ENCODE assay signal across 8 cellular contexts in genomic region chr16:11361751-11362742, GRCh38. TPM values are rescaled to one million over a fixed set of nuclear protein-coding genes. Genes with fewer than 3 reads are reported as not detected.
DNase-seq lines count a peak whose midpoint lies in the region; ATAC-seq and TF ChIP-seq lines count a peak whose summit lies in the region.

No MANE protein-coding gene starts in this region.

- no peaks in the 10 kb centered on the region for H3K9me3 ChIP-seq in Karpas-422 (ENCODE audit: low read length)
- no peaks in the 10 kb centered on the region for H3K9me3 ChIP-seq in esophagus muscularis mucosa
- no peaks in the 10 kb centered on the region for H3K9me3 ChIP-seq in transverse colon

- H3K27me3 Mint-ChIP-seq in activated naive CD4-positive, alpha-beta T cell treated with anti-CD3 and anti-CD28 coated beads for 36 hours (ENCODE audit: low read depth): no peaks in the 10 kb centered on the region
- no peaks in the 10 kb centered on the region for H3K27me3 Mint-ChIP-seq in stimulated activated naive B cell treated with anti-CD40 and anti-IgM and Interleukin-4, amounts not matched to agents 10 μg/mL and 1 μg/mL and 100 μg/mL, for 72 hours

- H3K4me3 ChIP-seq in Karpas-422 (ENCODE audit: low read length) (peak overlapping the region; percentile 40), esophagus muscularis mucosa (no peak overlapping the region), transverse colon (no peak overlapping the region)

- peak; percentile 18 to 26 for ATAC-seq in activated CD4-positive, CD25-positive, alpha-beta regulatory T cell treated with anti-CD3 and anti-CD28 coated beads, Interleukin-2, amount 50 U/mL, for 24 hours
- ATAC-seq in stimulated activated naive B cell treated with anti-CD40 and anti-IgM and Interleukin-4, amounts not matched to agents 10 μg/mL and 1 μg/mL and 100 μg/mL, for 72 hours (replicated peaks): peak; percentile 59 to 65
- ATAC-seq in GM18505 (IDR thresholded peaks at IDR 0.05; ENCODE audit: unreplicated experiment): no peak

- H3K4me1 ChIP-seq in Karpas-422 (ENCODE audit: low read length): peaks cover 15% of the 10 kb centered on the region
- peaks cover 14 to 29% (median 24%) of the 10 kb centered on the region in 4 donors for H3K4me1 ChIP-seq in esophagus muscularis mucosa
- peaks cover 0 to 7% (median 2%) of the 10 kb centered on the region in 4 donors for H3K4me1 ChIP-seq in transverse colon

- peak overlapping the region; percentile 58 for H3K4me2 ChIP-seq in Karpas-422 (ENCODE audit: low read depth, low read length, poor library complexity, severe bottlenecking)

- no peak for DNase-seq in activated CD4-positive, CD25-positive, alpha-beta regulatory T cell (lab: John Stamatoyannopoulos, UW)
- peak; percentile 65 for DNase-seq in Karpas-422
- peak; percentile 76 for DNase-seq in activated naive CD4-positive, alpha-beta T cell treated with anti-CD3 and anti-CD28 coated beads for 36 hours
- peak; percentile 59 for DNase-seq in stimulated activated naive B cell treated with anti-CD40 and anti-IgM and Interleukin-4, amounts not matched to agents 10 μg/mL and 1 μg/mL and 100 μg/mL, for 72 hours
- DNase-seq in esophagus muscularis mucosa (ENCODE audit: extremely low spot score): no peak
- DNase-seq in transverse colon: no peak

- H3K27ac ChIP-seq in Karpas-422 (ENCODE audit: low read length) (no peak overlapping the region), esophagus muscularis mucosa (replicated peaks in 1 of 4) (no peak overlapping the region), transverse colon (no peak overlapping the region)

- peak overlapping the region; percentile 48 for H3K4me3 Mint-ChIP-seq in activated naive CD4-positive, alpha-beta T cell treated with anti-CD3 and anti-CD28 coated beads for 36 hours
- H3K4me3 Mint-ChIP-seq in stimulated activated naive B cell treated with anti-CD40 and anti-IgM and Interleukin-4, amounts not matched to agents 10 μg/mL and 1 μg/mL and 100 μg/mL, for 72 hours: peak overlapping the region; percentile 60 to 80

- TF ChIP-seq POLR2A in esophagus muscularis mucosa (IDR thresholded peaks at IDR 0.05; ENCODE audit: low read depth) (no peak), transverse colon (IDR thresholded peaks at IDR 0.05) (no peak), GM18505 (IDR thresholded peaks at IDR 0.05; ENCODE audit: borderline replicate concordance, extremely low read depth, insufficient read depth, insufficient read length) (no peak)

- H3K9ac ChIP-seq in Karpas-422 (ENCODE audit: low read length): peak overlapping the region; percentile 14; the same call in 1 of the 2 replicates

- H4K20me1 ChIP-seq in Karpas-422 (ENCODE audit: insufficient read depth, low read depth, low read length): no peaks in the 10 kb centered on the region; the same call in 1 of the 2 replicates

- no peaks in the 10 kb centered on the region for H3K9me2 ChIP-seq in Karpas-422 (replicated peaks; ENCODE audit: insufficient read depth, low read length)

- peak overlapping the region; percentile 21 for H3K27ac Mint-ChIP-seq in activated naive CD4-positive, alpha-beta T cell treated with anti-CD3 and anti-CD28 coated beads for 36 hours
- H3K27ac Mint-ChIP-seq in stimulated activated naive B cell treated with anti-CD40 and anti-IgM and Interleukin-4, amounts not matched to agents 10 μg/mL and 1 μg/mL and 100 μg/mL, for 72 hours: peak overlapping the region; percentile 94

- H3K4me1 Mint-ChIP-seq in activated naive CD4-positive, alpha-beta T cell treated with anti-CD3 and anti-CD28 coated beads for 36 hours (ENCODE audit: low read depth): peaks cover 51% of the 10 kb centered on the region
- peaks cover 46 to 81% of the 10 kb centered on the region in 2 donors for H3K4me1 Mint-ChIP-seq in stimulated activated naive B cell treated with anti-CD40 and anti-IgM and Interleukin-4, amounts not matched to agents 10 μg/mL and 1 μg/mL and 100 μg/mL, for 72 hours

- H3K79me2 ChIP-seq in Karpas-422 (ENCODE audit: low read length): no peaks in the 10 kb centered on the region

- WGBS in esophagus muscularis mucosa: 77% methylated on average over 15 of the region's 17 CpGs
- WGBS in transverse colon (ENCODE audit: low coverage in 1 of 2), 2 donors: 20 to 62% methylated on average over 2 to 17 of the region's 17 CpGs

- no peaks in the 10 kb centered on the region for H3K27me3 ChIP-seq in Karpas-422 (ENCODE audit: low read length)
- no peaks in the 10 kb centered on the region for H3K27me3 ChIP-seq in esophagus muscularis mucosa
- peaks cover 2% of the 10 kb centered on the region for H3K27me3 ChIP-seq in transverse colon

- peak overlapping the region; percentile 64; the same call in 1 of the 2 replicates for H2AFZ ChIP-seq in Karpas-422 (ENCODE audit: low read length)

- in situ Hi-C loops in transverse colon (cut with MboI; ENCODE audit: low pct_ligation_motif_present in 1 of 4, low pct_unique_long_range_greater_than_20kb in 1 of 4, low sequenced_read_pairs in 3 of 4): loop anchor here in 3 of 4 donors (25.0 kb wide), 2 partner anchors 100 to 400 kb away; partner anchors contain the start of genes PRM3 (in 2 of the 3), SOCS1 (in 2 of the 3) and TNP2 (in 2 of the 3)

- CTCF ChIA-PET in activated naive CD4-positive, alpha-beta T cell treated with anti-CD3 and anti-CD28 coated beads for 36 hours (lab: Charles Lee): interaction anchor here (0.6 to 2.8 kb wide), 2 partner anchors 10 to 78 kb away, joined by 3 to 10 read pairs; no protein-coding TSS in a partner anchor

- TF ChIP-seq CTCF in esophagus muscularis mucosa (IDR thresholded peaks at IDR 0.05): no peak
- no peak for TF ChIP-seq CTCF in transverse colon (IDR thresholded peaks at IDR 0.05)

- H3K9me3 Mint-ChIP-seq in activated naive CD4-positive, alpha-beta T cell treated with anti-CD3 and anti-CD28 coated beads for 36 hours: no peaks in the 10 kb centered on the region
- H3K9me3 Mint-ChIP-seq in stimulated activated naive B cell treated with anti-CD40 and anti-IgM and Interleukin-4, amounts not matched to agents 10 μg/mL and 1 μg/mL and 100 μg/mL, for 72 hours: no peaks in the 10 kb centered on the region

- H3K36me3 Mint-ChIP-seq in activated naive CD4-positive, alpha-beta T cell treated with anti-CD3 and anti-CD28 coated beads for 36 hours (ENCODE audit: low read depth): no peaks in the 10 kb centered on the region
- peaks cover 6 to 7% of the 10 kb centered on the region in 2 donors for H3K36me3 Mint-ChIP-seq in stimulated activated naive B cell treated with anti-CD40 and anti-IgM and Interleukin-4, amounts not matched to agents 10 μg/mL and 1 μg/mL and 100 μg/mL, for 72 hours

- no peaks in the 10 kb centered on the region for H3K36me3 ChIP-seq in Karpas-422 (ENCODE audit: insufficient read depth, low read length)
- H3K36me3 ChIP-seq in esophagus muscularis mucosa: no peaks in the 10 kb centered on the region
- H3K36me3 ChIP-seq in transverse colon: no peaks in the 10 kb centered on the region

- no peak for TF ChIP-seq EP300 in esophagus muscularis mucosa (IDR thresholded peaks at IDR 0.05)
- TF ChIP-seq EP300 in transverse colon (IDR thresholded peaks at IDR 0.05; ENCODE audit: low read depth): no peak

- intact Hi-C loops in activated naive CD4-positive, alpha-beta T cell treated with anti-CD3 and anti-CD28 coated beads for 36 hours (cut with micrococcal nuclease): loop anchor here (2.0 to 5.0 kb wide), 3 partner anchors 267 to 430 kb away; no protein-coding TSS in a partner anchor
- intact Hi-C loops in esophagus muscularis mucosa (cut with DNase I): no loop called here
- intact Hi-C loops in transverse colon (cut with DNase I; ENCODE audit: low total_unique reads): no loop called here

RNA-seq across cellular contexts. Expression of gene RMI2, which starts 16.8 kb away (rescaled TPM):
- 19.4 and 45.2 TPM in 2 replicates for total RNA-seq in Karpas-422 (2014; rRNA removed; shearing (Covaris generic); ENCODE audit: low replicate concordance)
- total RNA-seq in activated naive CD4-positive, alpha-beta T cell treated with anti-CD3 and anti-CD28 coated beads for 36 hours: 10 to 100 TPM; 82.8 to 86.2 TPM
- total RNA-seq in esophagus muscularis mucosa: 1 to 10 TPM in 1 of 4 donors, under 1 TPM in 2, not detected in 1; 0.29 to 1.7 (median 0.33) TPM
- total RNA-seq in transverse colon: 1 to 10 TPM in 2 of 4 donors, not detected in 2; 2.3 to 2.9 TPM

Comparison
In these comparisons a context has a peak if more than half of its experiments do, and no peak if none do; other contexts are left out.
1. DNase-seq: peak in Karpas-422 (single experiment), activated naive CD4-positive, alpha-beta T cell treated with anti-CD3 and anti-CD28 coated beads for 36 hours (single experiment) and stimulated activated naive B cell treated with anti-CD40 and anti-IgM and Interleukin-4, amounts not matched to agents 10 μg/mL and 1 μg/mL and 100 μg/mL, for 72 hours (single experiment); none in activated CD4-positive, CD25-positive, alpha-beta regulatory T cell (0 of 4), esophagus muscularis mucosa (single experiment) and transverse colon (single experiment).